Comparison of ENCODE assay signal across 1 cellular context in genomic region chr14:88825503-88825902, GRCh38.
TF ChIP-seq lines count a peak whose summit lies in the region.

No MANE protein-coding gene starts in this region.

TF ChIP-seq in H1, 55 proteins besides CTCF, POLR2A, EP300 and RAD21 (continued from another document):
- TF ChIP-seq, protein P1, sequence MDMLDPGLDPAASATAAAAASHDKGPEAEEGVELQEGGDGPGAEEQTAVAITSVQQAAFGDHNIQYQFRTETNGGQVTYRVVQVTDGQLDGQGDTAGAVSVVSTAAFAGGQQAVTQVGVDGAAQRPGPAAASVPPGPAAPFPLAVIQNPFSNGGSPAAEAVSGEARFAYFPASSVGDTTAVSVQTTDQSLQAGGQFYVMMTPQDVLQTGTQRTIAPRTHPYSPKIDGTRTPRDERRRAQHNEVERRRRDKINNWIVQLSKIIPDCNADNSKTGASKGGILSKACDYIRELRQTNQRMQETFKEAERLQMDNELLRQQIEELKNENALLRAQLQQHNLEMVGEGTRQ (IDR thresholded peaks at IDR 0.05; ENCODE audit: low read length), result no peak
- TF ChIP-seq SUZ12 (IDR thresholded peaks at IDR 0.05; ENCODE audit: low read length) (no peak), KDM1A (IDR thresholded peaks at IDR 0.05; ENCODE audit: borderline replicate concordance, low read length) (no peak), HDAC6 (IDR thresholded peaks at IDR 0.05; ENCODE audit: low read depth, low read length) (no peak), CTBP2 (IDR thresholded peaks at IDR 0.05; ENCODE audit: borderline replicate concordance, insufficient read depth, insufficient read length, low read length) (no peak)
- TF ChIP-seq, protein P2, sequence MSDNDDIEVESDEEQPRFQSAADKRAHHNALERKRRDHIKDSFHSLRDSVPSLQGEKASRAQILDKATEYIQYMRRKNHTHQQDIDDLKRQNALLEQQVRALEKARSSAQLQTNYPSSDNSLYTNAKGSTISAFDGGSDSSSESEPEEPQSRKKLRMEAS (IDR thresholded peaks at IDR 0.05), result no peak
TF ChIP-seq in H1: peak in this region for 0.
